Comparison of ENCODE assay signal across 13 cellular contexts in genomic region chr2:37582371-37582770, GRCh38.
DNase-seq lines count a peak whose midpoint lies in the region; ATAC-seq lines count a peak whose summit lies in the region.
"Had no signal": no experiment of that assay in that cellular context is flagged by ENCODE, and none has a peak within 500 bp of the region (broad histone marks: within the 10 kb centered on the region; RNA-seq: fewer than 3 reads in every experiment).

No MANE protein-coding gene starts in this region.

- intact Hi-C loops in Right ventricle myocardium superior (cut with DNase I) (no loop called here), aorta (cut with DNase I) (no loop called here)

- no peaks in the 10 kb centered on the region for H3K9me3 ChIP-seq in aorta (ENCODE audit: control insufficient read depth, low read length)
- H3K9me3 ChIP-seq: body of pancreas, mucosa of descending colon had no signal

- peaks cover 3% of the 10 kb centered on the region for H3K36me3 Mint-ChIP-seq in activated naive CD8-positive, alpha-beta T cell

- H3K9me3 Mint-ChIP-seq in activated naive CD8-positive, alpha-beta T cell (ENCODE audit: low read depth), result no peaks in the 10 kb centered on the region

- no peak overlapping the region for H3K4me3 ChIP-seq in aorta (ENCODE audit: low read length in 2 of 2)
- H3K4me3 ChIP-seq: body of pancreas, mucosa of descending colon had no signal

- ATAC-seq in left lobe of liver (no peak), Right ventricle myocardium superior (ENCODE audit: poor library complexity) (no peak), aorta (ENCODE audit: low FRiP score) (no peak)
- ATAC-seq: body of pancreas, mucosa of descending colon had no signal

- H3K27ac Mint-ChIP-seq in activated naive CD8-positive, alpha-beta T cell, result peak overlapping the region; percentile 76

- WGBS in aorta, 2 donors, result 45 to 51% methylated on average over 10 of the region's 10 CpGs

- H3K27ac ChIP-seq in aorta (ENCODE audit: low read depth in 1 of 2, low read length in 2 of 2), result no peak overlapping the region
- H3K27ac ChIP-seq: body of pancreas had no signal

- no peaks in the 10 kb centered on the region for H3K27me3 Mint-ChIP-seq in activated naive CD8-positive, alpha-beta T cell

- peak; percentile 9 for DNase-seq in stimulated activated CD4-positive, alpha-beta T cell treated with anti-CD3 and anti-CD28 coated beads, Interleukin-15, amount 100 ng/mL, for 24 hours
- DNase-seq in stimulated activated CD4-positive, alpha-beta T cell treated with anti-CD3 and anti-CD28 coated beads, Interleukin-4, amount 100 ng/mL, for 1 hour, result no peak
- DNase-seq in myocyte (ENCODE audit: low read depth) (peak; percentile 23), left lobe of liver (ENCODE audit: low spot score) (no peak), HUDEP-2 (lab: John Stamatoyannopoulos, UW; ENCODE audit: unreplicated experiment in 76 of 76) (no peak), Right ventricle myocardium superior (no peak), aorta (no peak)
- DNase-seq: body of pancreas, C1 segment of cervical spinal cord, mucosa of descending colon, NCI-H1417 treated with DMSO at 0.1 percent for 48 hours, NCI-H526 treated with DMSO at 0.1 percent for 48 hours had no signal

- H3K36me3 ChIP-seq in aorta (ENCODE audit: control insufficient read depth in 1 of 2, insufficient read depth in 2 of 2, low read length in 1 of 2), result no peaks in the 10 kb centered on the region

- H3K27me3 ChIP-seq in aorta (ENCODE audit: control insufficient read depth in 1 of 2, insufficient read depth in 2 of 2, low read length in 1 of 2), result no peaks in the 10 kb centered on the region
- H3K27me3 ChIP-seq: body of pancreas had no signal

- H3K4me1 ChIP-seq in aorta (ENCODE audit: control insufficient read depth in 1 of 2, insufficient read depth in 2 of 2, low read length in 2 of 2), result peaks cover 4 to 14% of the 10 kb centered on the region in 2 donors

- peaks cover 68% of the 10 kb centered on the region for H3K4me1 Mint-ChIP-seq in activated naive CD8-positive, alpha-beta T cell (ENCODE audit: low read depth)

- H3K4me3 Mint-ChIP-seq in activated naive CD8-positive, alpha-beta T cell, result peak overlapping the region; percentile 66

Comparison
In these comparisons a context has a peak if more than half of its experiments do, and no peak if none do; other contexts are left out.
1. DNase-seq: peak in stimulated activated CD4-positive, alpha-beta T cell treated with anti-CD3 and anti-CD28 coated beads, Interleukin-15, amount 100 ng/mL, for 24 hours (single experiment) and myocyte (single experiment); none in stimulated activated CD4-positive, alpha-beta T cell treated with anti-CD3 and anti-CD28 coated beads, Interleukin-4, amount 100 ng/mL, for 1 hour (single experiment), left lobe of liver (single experiment), HUDEP-2 (0 of 76), Right ventricle myocardium superior (single experiment) and aorta (0 of 2).